ENCODE assay signal across 16 cellular contexts in genomic region chr4:40335508-40335860, GRCh38. TPM values are rescaled to one million over a fixed set of nuclear protein-coding genes. Genes with fewer than 3 reads are reported as not detected.
DNase-seq lines count a peak whose midpoint lies in the region; FAIRE-seq and TF ChIP-seq lines count a peak whose summit lies in the region.
"Had no signal": no experiment of that assay in that cellular context is flagged by ENCODE, and none has a peak within 500 bp of the region (broad histone marks: within the 10 kb centered on the region; RNA-seq: fewer than 3 reads in every experiment).

No MANE protein-coding gene starts in this region.

- H3K9me3 ChIP-seq in astrocyte (ENCODE audit: insufficient read depth, low read depth, low read length) = no peaks in the 10 kb centered on the region
- H3K9me3 ChIP-seq in iPS-20b (ENCODE audit: insufficient read depth, low read depth, low read length) = no peaks in the 10 kb centered on the region
- no peaks in the 10 kb centered on the region for H3K9me3 ChIP-seq in HAP-1
- H3K9me3 ChIP-seq: pancreas, spleen, stomach had no signal

- H3K4me1 ChIP-seq in astrocyte (ENCODE audit: insufficient read depth, low read length) (peaks cover 24% of the 10 kb centered on the region), iPS-20b (ENCODE audit: insufficient read depth, low read length) (peaks cover 21% of the 10 kb centered on the region), HAP-1 (peaks cover 18% of the 10 kb centered on the region)
- H3K4me1 ChIP-seq: pancreas, spleen had no signal

- H3K9ac ChIP-seq in astrocyte (ENCODE audit: low read length) (no peak overlapping the region), iPS-20b (ENCODE audit: low read depth, low read length) (peak overlapping the region; percentile 39; the same call in 1 of the 2 replicates)

- no peaks in the 10 kb centered on the region for H3K9me3 Mint-ChIP-seq in HFFc6
- peaks cover 4% of the 10 kb centered on the region for H3K9me3 Mint-ChIP-seq in astrocyte (ENCODE audit: unreplicated experiment)

- H3K4me3 ChIP-seq in astrocyte (ENCODE audit: insufficient read depth, low read depth, low read length) = no peak overlapping the region
- peak overlapping the region; percentile 12; the same call in 1 of the 2 replicates for H3K4me3 ChIP-seq in iPS-20b (ENCODE audit: low read length)
- no peak overlapping the region for H3K4me3 ChIP-seq in HAP-1
- H3K4me3 ChIP-seq: pancreas, spleen, stomach had no signal

- DNase-seq in AG08395 (ENCODE audit: low spot score) (peak; percentile 74), HFFc6 (peak; percentile 68), astrocyte (ENCODE audit: low read depth) (peak; percentile 41), HAP-1 (ENCODE audit: low spot score in 2 of 2) (no peak), DMS 273 treated with DMSO at 0.1 percent for 48 hours (lab: John Stamatoyannopoulos, UW) (no peak), LoVo (ENCODE audit: low spot score) (no peak), NCI-H446 (lab: John Stamatoyannopoulos, UW) (no peak)
- DNase-seq: activated effector memory CD4-positive, alpha-beta T cell treated with Interleukin-2 at 50 U/mL for 16 hours; NK-92 treated with Interleukin-12 subunit alpha and Interleukin-12 subunit beta, amount 100 ng/mL, for 24 hours; pancreas; spleen; stomach had no signal

- TF ChIP-seq CTCF in HFFc6 (IDR thresholded peaks at IDR 0.05) = no peak
- no peak for TF ChIP-seq CTCF in astrocyte (IDR thresholded peaks at IDR 0.05; ENCODE audit: insufficient read depth, low read depth, low read length)

- no peak overlapping the region for H3K27ac ChIP-seq in astrocyte (ENCODE audit: low read depth, low read length)
- H3K27ac ChIP-seq in iPS-20b (ENCODE audit: low read length) = no peak overlapping the region
- H3K27ac ChIP-seq: HL-60, pancreas, spleen, stomach, VCaP had no signal

- H3K4me2 ChIP-seq in astrocyte (ENCODE audit: low read length) = peak overlapping the region; percentile 37

- in situ Hi-C loops in HAP-1 (cut with MboI; ENCODE audit: low sequenced_read_pairs) = no loop called here

- H3K4me1 Mint-ChIP-seq in HFFc6 (ENCODE audit: low read depth) = peaks cover 39% of the 10 kb centered on the region
- H3K4me1 Mint-ChIP-seq in astrocyte (ENCODE audit: low read depth, unreplicated experiment) = peaks cover 32% of the 10 kb centered on the region

- H3K36me3 ChIP-seq in astrocyte (ENCODE audit: insufficient read depth, low read length) = no peaks in the 10 kb centered on the region
- no peaks in the 10 kb centered on the region for H3K36me3 ChIP-seq in iPS-20b (ENCODE audit: insufficient read depth, low read depth, low read length)
- H3K36me3 ChIP-seq in HAP-1 (replicated peaks) = no peaks in the 10 kb centered on the region
- H3K36me3 ChIP-seq: pancreas, spleen, stomach had no signal

- no peaks in the 10 kb centered on the region for H3K79me2 ChIP-seq in astrocyte (ENCODE audit: insufficient read depth, low read length)

- peak; percentile 94 for FAIRE-seq in astrocyte (lab: Jason Lieb, UNC)
- FAIRE-seq: pancreas had no signal

- no peak overlapping the region for H2AFZ ChIP-seq in astrocyte (ENCODE audit: low read depth, low read length)

- no peaks in the 10 kb centered on the region; the same call in 1 of the 2 replicates for H3K27me3 Mint-ChIP-seq in HFFc6 (ENCODE audit: insufficient read depth)
- H3K27me3 Mint-ChIP-seq in astrocyte (ENCODE audit: low read depth, unreplicated experiment) = peaks cover 2% of the 10 kb centered on the region

- H3K4me3 Mint-ChIP-seq in HFFc6 = peak overlapping the region; percentile 43
- peak overlapping the region; percentile 70 for H3K4me3 Mint-ChIP-seq in astrocyte (ENCODE audit: unreplicated experiment)

- no peaks in the 10 kb centered on the region for H4K20me1 ChIP-seq in astrocyte (ENCODE audit: insufficient read depth, low read length)

- H3K36me3 Mint-ChIP-seq in HFFc6 (ENCODE audit: low read depth) (no peaks in the 10 kb centered on the region), astrocyte (ENCODE audit: low read depth, unreplicated experiment) (peaks cover 2% of the 10 kb centered on the region)

- H3K27ac Mint-ChIP-seq in HFFc6 = peak overlapping the region; percentile 54
- H3K27ac Mint-ChIP-seq in astrocyte (ENCODE audit: unreplicated experiment) = peak overlapping the region; percentile 82

- H3K27me3 ChIP-seq in astrocyte (ENCODE audit: insufficient read depth, low read length) (no peaks in the 10 kb centered on the region), iPS-20b (ENCODE audit: insufficient read depth, low read length) (0 out of 2 replicates have a peak, but pooled peaks cover 4% of the 10 kb centered on the region), HAP-1 (ENCODE audit: low read depth) (no peaks in the 10 kb centered on the region)
- H3K27me3 ChIP-seq: pancreas, spleen, stomach had no signal

RNA-seq across cellular contexts. Expression of gene CHRNA9, which starts 0.4 kb away (rescaled TPM):
- total RNA-seq in HFFc6 (2021; fragmentation: NEBNext Ultra II Directional; extraction: Animal tissue kit (Norgen Biotek cat#: 25700)) = not detected
- total RNA-seq in astrocyte = 2.8 and 3.4 TPM in 2 replicates
- total RNA-seq: kidney epithelial cell, pancreas, spleen, stomach had no signal

Comparison
In these comparisons a context has a peak if more than half of its experiments do, and no peak if none do; other contexts are left out.
1. DNase-seq: peak in AG08395 (single experiment), HFFc6 (single experiment) and astrocyte (single experiment); none in HAP-1 (0 of 2), DMS 273 treated with DMSO at 0.1 percent for 48 hours (single experiment), LoVo (single experiment) and NCI-H446 (0 of 2).